In the genomic region with DNA sequence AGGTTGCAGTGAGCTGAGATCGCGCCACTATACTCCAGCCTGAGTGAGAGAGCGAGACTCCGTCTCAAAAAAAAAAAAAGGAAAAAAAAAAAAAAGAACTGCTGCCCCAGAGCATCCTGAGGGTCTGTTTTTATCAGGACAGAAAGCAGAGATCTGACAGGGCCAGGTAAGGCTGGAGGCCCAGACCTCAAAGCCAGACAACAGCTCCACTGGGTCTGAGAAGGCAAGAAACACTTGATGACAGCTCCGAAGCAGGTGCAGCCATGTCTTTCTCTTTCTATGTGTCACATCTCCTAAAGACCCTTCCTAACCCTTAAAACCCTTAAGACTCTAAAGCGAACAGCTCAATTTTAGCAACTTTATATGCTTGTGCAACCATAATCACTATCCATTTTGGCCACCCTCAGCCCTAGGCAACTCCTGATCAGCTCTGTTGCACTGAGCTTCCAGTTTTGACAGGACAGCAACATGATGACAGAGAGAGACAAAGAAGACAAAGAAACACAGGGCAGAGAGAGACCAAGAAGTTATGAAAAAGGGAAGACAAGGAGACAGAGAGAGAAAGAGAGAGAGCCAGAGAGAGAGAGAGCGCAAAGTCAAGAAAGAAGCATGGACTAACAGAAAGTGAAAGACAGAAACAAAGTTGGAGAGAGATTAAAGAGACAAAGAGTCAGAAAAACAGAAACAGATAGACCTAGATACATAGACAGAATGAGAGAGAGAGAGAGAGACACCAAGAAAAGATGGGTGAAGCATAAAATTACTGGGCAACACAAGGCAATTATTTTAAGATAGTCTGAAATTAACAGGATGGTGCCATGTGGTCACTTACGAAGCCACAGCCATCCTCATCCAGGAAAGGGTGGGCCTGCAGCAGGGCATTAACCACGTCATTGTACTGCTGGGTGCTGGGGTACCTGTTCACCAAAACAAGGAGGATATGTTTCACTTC, we compare ENCODE assay signal across 13 cellular contexts. TPM values are rescaled to one million over a fixed set of nuclear protein-coding genes. Genes with fewer than 3 reads are reported as not detected.
A peak's percentile ranks its signal among the peaks of the same experiment; 100 is the strongest.
DNase-seq lines count a peak whose midpoint lies in the region; ATAC-seq, FAIRE-seq and TF ChIP-seq lines count a peak whose summit lies in the region.
"Had no signal": no experiment of that assay in that cellular context is flagged by ENCODE, and none has a peak within 500 bp of the region (broad histone marks: within the 10 kb centered on the region; RNA-seq: fewer than 3 reads in every experiment).

No MANE protein-coding gene starts in this region.

- peaks cover 0 to 2% of the 10 kb centered on the region in 2 donors for H3K4me1 ChIP-seq in small intestine (ENCODE audit: control insufficient read depth in 2 of 2, insufficient read depth in 1 of 2, low read depth in 1 of 2, low read length in 1 of 2)
- no peaks in the 10 kb centered on the region for H3K4me1 ChIP-seq in body of pancreas
- H3K4me1 ChIP-seq: testis had no signal

- H3K36me3 ChIP-seq in KOPT-K1 (ENCODE audit: insufficient read depth, low read length) (no peaks in the 10 kb centered on the region), small intestine (ENCODE audit: control insufficient read depth in 2 of 2, insufficient read depth in 2 of 2, low read length in 2 of 2) (no peaks in the 10 kb centered on the region), body of pancreas (replicated peaks in 1 of 2; ENCODE audit: insufficient read depth in 1 of 2, low read depth in 2 of 2) (no peaks in the 10 kb centered on the region)
- H3K36me3 ChIP-seq: ovary had no signal

- H3K9me3 ChIP-seq in KOPT-K1 (ENCODE audit: insufficient read depth, low read length, poor library complexity, severe bottlenecking), result no peaks in the 10 kb centered on the region
- H3K9me3 ChIP-seq in small intestine (ENCODE audit: control insufficient read depth, low read depth), result no peaks in the 10 kb centered on the region
- no peaks in the 10 kb centered on the region for H3K9me3 ChIP-seq in body of pancreas
- H3K9me3 ChIP-seq: ovary, testis had no signal

- peak; percentile 42 for FAIRE-seq in GM18507 (lab: Jason Lieb, UNC)
- no peak for FAIRE-seq in small intestine (lab: Jason Lieb, UNC)

- H3K4me3 Mint-ChIP-seq in activated naive CD8-positive, alpha-beta T cell, result peak overlapping the region; percentile 74

- no peak for TF ChIP-seq POLR2A in body of pancreas (IDR thresholded peaks at IDR 0.05)

- peak overlapping the region; percentile 42 for H3K27ac ChIP-seq in KOPT-K1 (ENCODE audit: low read depth, low read length, poor library complexity, severe bottlenecking)
- peak overlapping the region in 1 of 2 donors; percentile 64 for H3K27ac ChIP-seq in small intestine (ENCODE audit: low read depth in 1 of 2, low read length in 1 of 2)
- no peak overlapping the region for H3K27ac ChIP-seq in body of pancreas
- H3K27ac ChIP-seq: ovary, testis, VCaP had no signal

- H3K27me3 ChIP-seq in small intestine (ENCODE audit: control insufficient read depth in 2 of 2, insufficient read depth in 2 of 2, low read length in 2 of 2) (no peaks in the 10 kb centered on the region), body of pancreas (no peaks in the 10 kb centered on the region)
- H3K27me3 ChIP-seq: ovary, testis had no signal

- H3K27ac Mint-ChIP-seq in activated naive CD8-positive, alpha-beta T cell, result peak overlapping the region; percentile 90

- intact Hi-C loops in body of pancreas (cut with DNase I), result no loop called here

- 78 to 89% (median 87%) methylated on average over 9 of the region's 9 CpGs for WGBS in small intestine, 3 donors
- WGBS in body of pancreas, 2 donors, result 74 to 86% methylated on average over 9 of the region's 9 CpGs

- no peak for DNase-seq in GM18507 (ENCODE audit: extremely low spot score, insufficient read length, low read depth)
- peak; percentile 6 for DNase-seq in small intestine
- DNase-seq in body of pancreas, result no peak
- DNase-seq in LoVo (ENCODE audit: low spot score), result no peak
- DNase-seq in COLO668 (lab: John Stamatoyannopoulos, UW; ENCODE audit: unreplicated experiment), result no peak
- DNase-seq: aorta, glutamatergic neuron, NCI-H510A, ovary, testis had no signal

- no peaks in the 10 kb centered on the region for H3K27me3 Mint-ChIP-seq in activated naive CD8-positive, alpha-beta T cell

- peaks cover 57% of the 10 kb centered on the region for H3K4me1 Mint-ChIP-seq in activated naive CD8-positive, alpha-beta T cell (ENCODE audit: low read depth)

- H3K36me3 Mint-ChIP-seq in activated naive CD8-positive, alpha-beta T cell, result peaks cover 13% of the 10 kb centered on the region

- H3K9me3 Mint-ChIP-seq in activated naive CD8-positive, alpha-beta T cell (ENCODE audit: low read depth), result no peaks in the 10 kb centered on the region

- ATAC-seq in body of pancreas, result no peak

- no peak overlapping the region for H3K4me3 ChIP-seq in small intestine (ENCODE audit: low read depth in 1 of 2, low read length in 2 of 2)
- H3K4me3 ChIP-seq in body of pancreas, result no peak overlapping the region
- H3K4me3 ChIP-seq: ovary, testis had no signal

- no peak for TF ChIP-seq CTCF in body of pancreas (IDR thresholded peaks at IDR 0.05)

RNA-seq across cellular contexts. Expression of a gene that starts 39.2 kb away (rescaled TPM):
- 1 to 10 TPM in 2 of 3 donors, under 1 TPM in 1; 0.24 to 3.1 (median 2.4) TPM for polyA plus RNA-seq in small intestine
- 10 to 100 TPM in 1 of 2 donors, under 1 TPM in 1; 0.52 to 20.4 TPM for total RNA-seq in body of pancreas
- polyA plus RNA-seq: aorta had no signal
